In genomic region chr20:49149281-49150045, GRCh38 we compare ENCODE assay signal across 18 cellular contexts. TPM values are rescaled to one million over a fixed set of nuclear protein-coding genes. Genes with fewer than 3 reads are reported as not detected.
DNase-seq lines count a peak whose midpoint lies in the region; ATAC-seq and TF ChIP-seq lines count a peak whose summit lies in the region.
"Had no signal": no experiment of that assay in that cellular context is flagged by ENCODE, and none has a peak within 500 bp of the region (broad histone marks: within the 10 kb centered on the region; RNA-seq: fewer than 3 reads in every experiment).

No MANE protein-coding gene starts in this region.

- no peak overlapping the region for H3K9ac ChIP-seq in parathyroid adenoma

- peaks cover 10% of the 10 kb centered on the region for H3K4me1 Mint-ChIP-seq in activated T-cell treated with anti-CD3 and anti-CD28 coated beads, Interleukin-2, amount 50 U/mL, for 72 hours (ENCODE audit: low read depth)
- H3K4me1 Mint-ChIP-seq in activated T-cell treated with anti-CD3 and anti-CD28 coated beads, Interleukin-2, amount 50 U/mL, for 4 hours (ENCODE audit: low read depth) = peaks cover 7% of the 10 kb centered on the region
- H3K4me1 Mint-ChIP-seq in endothelial cell (ENCODE audit: unreplicated experiment) = no peaks in the 10 kb centered on the region

- H3K36me3 ChIP-seq in parathyroid adenoma (ENCODE audit: control insufficient read depth, insufficient read depth, low read length) (no peaks in the 10 kb centered on the region), lower lobe of right lung (peaks cover 76% of the 10 kb centered on the region)

- TF ChIP-seq CTCF in endothelial cell (IDR thresholded peaks at IDR 0.05; ENCODE audit: unreplicated experiment) (no peak), parathyroid adenoma (IDR thresholded peaks at IDR 0.05) (no peak), lower lobe of right lung (IDR thresholded peaks at IDR 0.05) (no peak)

- peak overlapping the region; percentile 1 for H3K27ac Mint-ChIP-seq in activated T-cell treated with anti-CD3 and anti-CD28 coated beads, Interleukin-2, amount 50 U/mL, for 72 hours
- peak overlapping the region; percentile 50 for H3K27ac Mint-ChIP-seq in endothelial cell (ENCODE audit: unreplicated experiment)

- H3K27me3 ChIP-seq in parathyroid adenoma (ENCODE audit: control insufficient read depth, insufficient read depth, low read length) (no peaks in the 10 kb centered on the region), lower lobe of right lung (ENCODE audit: low read depth) (no peaks in the 10 kb centered on the region)
- H3K27me3 ChIP-seq: vagina had no signal

- H3K4me1 ChIP-seq in parathyroid adenoma = peaks cover 27% of the 10 kb centered on the region
- no peaks in the 10 kb centered on the region for H3K4me1 ChIP-seq in lower lobe of right lung
- H3K4me1 ChIP-seq: vagina had no signal

- peaks cover 0 to 22% of the 10 kb centered on the region in 2 donors for H3K36me3 Mint-ChIP-seq in activated T-cell treated with anti-CD3 and anti-CD28 coated beads, Interleukin-2, amount 50 U/mL, for 72 hours (ENCODE audit: insufficient read depth in 2 of 2)
- peaks cover 33% of the 10 kb centered on the region for H3K36me3 Mint-ChIP-seq in activated T-cell treated with anti-CD3 and anti-CD28 coated beads, Interleukin-2, amount 50 U/mL, for 4 hours (ENCODE audit: insufficient read depth)
- peaks cover 24% of the 10 kb centered on the region for H3K36me3 Mint-ChIP-seq in endothelial cell (ENCODE audit: low read depth, unreplicated experiment)

- no peak overlapping the region for H2AFZ ChIP-seq in parathyroid adenoma
- H2AFZ ChIP-seq: PC-9 had no signal

- no peak overlapping the region for H3K4me3 Mint-ChIP-seq in activated T-cell treated with anti-CD3 and anti-CD28 coated beads, Interleukin-2, amount 50 U/mL, for 72 hours
- H3K4me3 Mint-ChIP-seq in activated T-cell treated with anti-CD3 and anti-CD28 coated beads, Interleukin-2, amount 50 U/mL, for 4 hours = no peak overlapping the region
- peak overlapping the region; percentile 56 for H3K4me3 Mint-ChIP-seq in endothelial cell (ENCODE audit: unreplicated experiment)

- H3K79me2 ChIP-seq in parathyroid adenoma = peaks cover 6% of the 10 kb centered on the region

- H3K4me3 ChIP-seq in parathyroid adenoma (ENCODE audit: low read depth, low read length) = peak overlapping the region; percentile 47
- H3K4me3 ChIP-seq in lower lobe of right lung = no peak overlapping the region
- H3K4me3 ChIP-seq: PC-9, vagina had no signal

- peak overlapping the region; percentile 64 for H3K27ac ChIP-seq in parathyroid adenoma
- no peak overlapping the region for H3K27ac ChIP-seq in lower lobe of right lung
- H3K27ac ChIP-seq: PC-9, vagina had no signal

- peak overlapping the region; percentile 73 for H3K4me2 ChIP-seq in parathyroid adenoma (ENCODE audit: low read length)
- H3K4me2 ChIP-seq: PC-9 had no signal

- intact Hi-C loops in lower lobe of right lung (cut with DNase I) = no loop called here

- H3K9me3 Mint-ChIP-seq in activated T-cell treated with anti-CD3 and anti-CD28 coated beads, Interleukin-2, amount 50 U/mL, for 72 hours = no peaks in the 10 kb centered on the region
- no peaks in the 10 kb centered on the region for H3K9me3 Mint-ChIP-seq in activated T-cell treated with anti-CD3 and anti-CD28 coated beads, Interleukin-2, amount 50 U/mL, for 4 hours
- H3K9me3 Mint-ChIP-seq in endothelial cell (ENCODE audit: unreplicated experiment) = no peaks in the 10 kb centered on the region

- H3K27me3 Mint-ChIP-seq in activated T-cell treated with anti-CD3 and anti-CD28 coated beads, Interleukin-2, amount 50 U/mL, for 72 hours (ENCODE audit: low read depth) = no peaks in the 10 kb centered on the region
- H3K27me3 Mint-ChIP-seq in activated T-cell treated with anti-CD3 and anti-CD28 coated beads, Interleukin-2, amount 50 U/mL, for 4 hours (ENCODE audit: low read depth) = no peaks in the 10 kb centered on the region
- peaks cover 2% of the 10 kb centered on the region for H3K27me3 Mint-ChIP-seq in endothelial cell (ENCODE audit: unreplicated experiment)

- H3K9me3 ChIP-seq in parathyroid adenoma (ENCODE audit: control insufficient read depth, low read length) (no peaks in the 10 kb centered on the region), lower lobe of right lung (no peaks in the 10 kb centered on the region)
- H3K9me3 ChIP-seq: vagina had no signal

- no peak for DNase-seq in activated T-cell treated with anti-CD3 and anti-CD28 coated beads, Interleukin-2, amount 50 U/mL, for 72 hours
- DNase-seq in activated T-cell treated with anti-CD3 and anti-CD28 coated beads, Interleukin-2, amount 50 U/mL, for 4 hours = no peak
- peak; percentile 25 for DNase-seq in GM03348 (ENCODE audit: low spot score)
- DNase-seq in endothelial cell (ENCODE audit: low spot score) = no peak
- no peak for DNase-seq in lower lobe of right lung
- no peak for DNase-seq in NCI-H82 treated with DMSO at 0.1 percent for 48 hours (lab: John Stamatoyannopoulos, UW; ENCODE audit: unreplicated experiment)
- DNase-seq: effector memory CD4-positive, alpha-beta T cell; kidney glomerular epithelial cell; NCI-H2029; NCI-H524; occipital lobe; PC-9; stimulated activated CD4-positive, alpha-beta T cell treated with anti-CD3 and anti-CD28 coated beads, Interleukin-2, amount 100 ng/mL, for 24 hours; T-helper 9 cell had no signal

- ATAC-seq in activated T-cell treated with anti-CD3 and anti-CD28 coated beads, Interleukin-2, amount 50 U/mL, for 72 hours (replicated peaks in 1 of 2) = no peak
- no peak for ATAC-seq in activated T-cell treated with anti-CD3 and anti-CD28 coated beads, Interleukin-2, amount 50 U/mL, for 4 hours
- ATAC-seq in lower lobe of right lung (no peak), GM21529 (IDR thresholded peaks at IDR 0.05; ENCODE audit: unreplicated experiment) (no peak)
- ATAC-seq: activated CD4-positive, CD25-positive, alpha-beta regulatory T cell treated with anti-CD3 and anti-CD28 coated beads, Interleukin-2, amount 50 U/mL, for 24 hours had no signal

RNA-seq across cellular contexts. Expression of gene STAU1, which starts 38.7 kb away (rescaled TPM):
- 10 to 100 TPM; 80.5 to 83.3 TPM for total RNA-seq in activated T-cell treated with anti-CD3 and anti-CD28 coated beads, Interleukin-2, amount 50 U/mL, for 72 hours
- total RNA-seq in activated T-cell treated with anti-CD3 and anti-CD28 coated beads, Interleukin-2, amount 50 U/mL, for 4 hours = 10 to 100 TPM; 66.4 to 79.0 (median 74.2) TPM
- 115 TPM for total RNA-seq in endothelial cell (ENCODE audit: unreplicated experiment)
- 73.5 TPM for total RNA-seq in lower lobe of right lung
